ENCODE assay signal across 24 cellular contexts in genomic region chr5:95798545-95798944, GRCh38. TPM values are rescaled to one million over a fixed set of nuclear protein-coding genes. Genes with fewer than 3 reads are reported as not detected.
DNase-seq lines count a peak whose midpoint lies in the region; ATAC-seq, FAIRE-seq and TF ChIP-seq lines count a peak whose summit lies in the region.
"Had no signal": no experiment of that assay in that cellular context is flagged by ENCODE, and none has a peak within 500 bp of the region (broad histone marks: within the 10 kb centered on the region; RNA-seq: fewer than 3 reads in every experiment).

No MANE protein-coding gene starts in this region.

- no peaks in the 10 kb centered on the region for H3K9me3 ChIP-seq in cardiac muscle cell (ENCODE audit: low read depth)
- H3K9me3 ChIP-seq in right cardiac atrium (ENCODE audit: control insufficient read depth, low read length): no peaks in the 10 kb centered on the region
- no peaks in the 10 kb centered on the region for H3K9me3 ChIP-seq in IMR-90 (ENCODE audit: control insufficient read depth, insufficient read depth, low read length)
- H3K9me3 ChIP-seq in kidney (ENCODE audit: control insufficient read depth in 1 of 2, low read length in 2 of 2): no peaks in the 10 kb centered on the region
- H3K9me3 ChIP-seq: BE2C had no signal

- no peaks in the 10 kb centered on the region for H4K20me1 ChIP-seq in IMR-90 (ENCODE audit: insufficient read depth, low read length)
- H4K20me1 ChIP-seq: BLaER1 treated with 17β-estradiol and CSF1 and Interleukin-3, amounts not matched to agents 10 nM and 100 nM had no signal

- BruUV-seq in IMR-90 (replicated peaks; lab: Mats Ljungman, UMichigan): no TSS peak

- DNase-seq in cardiac muscle cell (ENCODE audit: low read depth in 1 of 2, low spot score in 1 of 2): no peak
- no peak for DNase-seq in right cardiac atrium
- no peak for DNase-seq in IMR-90
- no peak for DNase-seq in kidney
- no peak for DNase-seq in activated T-helper 1 cell treated with anti-CD3 and anti-CD28 coated beads, Interleukin-12 subunit alpha, Interleukin-12 subunit beta, Interleukin-2, Interleukin-4 antibody, amounts not matched to agents 30 ng/mL and 10 ng/mL and 1 ng/mL, durations not matched to agents 14 hours and 24 hours and 36 hours (ENCODE audit: low spot score)
- no peak for DNase-seq in T-helper 9 cell
- DNase-seq in HEK293T (ENCODE audit: extremely low spot score): no peak
- DNase-seq in D721Med (ENCODE audit: insufficient read length, low spot score): no peak
- DNase-seq: ACHN; BE2C; CD4-positive, alpha-beta T cell; CD8-positive, alpha-beta memory T cell; DMS53; DMS79 treated with DMSO at 0.1 percent for 48 hours; GF-D8; H9 had no signal

- dilution Hi-C loops in IMR-90 (cut with HindIII; ENCODE audit: low sequenced_read_pairs, unreplicated experiment): no loop called here

- 0 out of 2 replicates have a peak overlapping the region, but pooled peaks have one; percentile 43 for H3K18ac ChIP-seq in IMR-90 (ENCODE audit: low read depth, low read length)

- no peak overlapping the region for H3K27ac Mint-ChIP-seq in activated T-helper 1 cell treated with anti-CD3 and anti-CD28 coated beads, Interleukin-12 subunit alpha, Interleukin-12 subunit beta, Interleukin-2, Interleukin-4 antibody, amounts not matched to agents 30 ng/mL and 10 ng/mL and 1 ng/mL, durations not matched to agents 14 hours and 24 hours and 36 hours
- H3K27ac Mint-ChIP-seq: CD4-positive, alpha-beta T cell; GM23338; H9 had no signal

- no peak overlapping the region for H3K4ac ChIP-seq in IMR-90 (ENCODE audit: low read depth, low read length)

- H3K4me1 ChIP-seq in cardiac muscle cell (ENCODE audit: low read depth) (peaks cover 7% of the 10 kb centered on the region), right cardiac atrium (ENCODE audit: control insufficient read depth, insufficient read depth, low read length) (no peaks in the 10 kb centered on the region), IMR-90 (ENCODE audit: control insufficient read depth, insufficient read depth, low read length) (peaks cover 6% of the 10 kb centered on the region), kidney (ENCODE audit: control insufficient read depth in 1 of 2, insufficient read depth in 1 of 2, low read depth in 1 of 2, low read length in 2 of 2) (peaks cover 24 to 43% of the 10 kb centered on the region in 2 donors)

- no peak overlapping the region for H4K91ac ChIP-seq in IMR-90 (ENCODE audit: insufficient read depth, low read depth, low read length)

- POLR2A ChIA-PET in IMR-90 (lab: Charles Lee; ENCODE audit: unreplicated experiment): no interaction called here
- POLR2A ChIA-PET in HEK293T (lab: Yijun Ruan, JAX): no interaction called here

- CTCF ChIA-PET in IMR-90 (lab: Yijun Ruan, JAX): no interaction called here
- CTCF ChIA-PET in HEK293T (lab: Yijun Ruan, JAX): interaction anchor here (2.0 kb wide), 1 partner anchor 17 kb away, joined by 6 read pairs; no protein-coding TSS in a partner anchor

- no peak overlapping the region for H2AK9ac ChIP-seq in IMR-90 (replicated peaks; ENCODE audit: low read depth, low read length, poor library complexity)

- no peaks in the 10 kb centered on the region for H3K9me3 Mint-ChIP-seq in activated T-helper 1 cell treated with anti-CD3 and anti-CD28 coated beads, Interleukin-12 subunit alpha, Interleukin-12 subunit beta, Interleukin-2, Interleukin-4 antibody, amounts not matched to agents 30 ng/mL and 10 ng/mL and 1 ng/mL, durations not matched to agents 14 hours and 24 hours and 36 hours
- H3K9me3 Mint-ChIP-seq: CD14-positive monocyte; CD4-positive, alpha-beta T cell; CD8-positive, alpha-beta memory T cell; H9 had no signal

- FAIRE-seq in kidney (lab: Jason Lieb, UNC) (no peak), D721Med (lab: Jason Lieb, UNC) (no peak)
- FAIRE-seq: A204.1, GM12892 had no signal

- H3K4me1 Mint-ChIP-seq in activated T-helper 1 cell treated with anti-CD3 and anti-CD28 coated beads, Interleukin-12 subunit alpha, Interleukin-12 subunit beta, Interleukin-2, Interleukin-4 antibody, amounts not matched to agents 30 ng/mL and 10 ng/mL and 1 ng/mL, durations not matched to agents 14 hours and 24 hours and 36 hours (ENCODE audit: low read depth): peaks cover 11% of the 10 kb centered on the region
- H3K4me1 Mint-ChIP-seq: GM23338, H9 had no signal

- H3K36me3 Mint-ChIP-seq in activated T-helper 1 cell treated with anti-CD3 and anti-CD28 coated beads, Interleukin-12 subunit alpha, Interleukin-12 subunit beta, Interleukin-2, Interleukin-4 antibody, amounts not matched to agents 30 ng/mL and 10 ng/mL and 1 ng/mL, durations not matched to agents 14 hours and 24 hours and 36 hours (ENCODE audit: low read depth): peaks cover 12% of the 10 kb centered on the region

- no peak overlapping the region for H3K23ac ChIP-seq in IMR-90 (ENCODE audit: low read depth, low read length)

- no peak overlapping the region for H3K4me3 Mint-ChIP-seq in activated T-helper 1 cell treated with anti-CD3 and anti-CD28 coated beads, Interleukin-12 subunit alpha, Interleukin-12 subunit beta, Interleukin-2, Interleukin-4 antibody, amounts not matched to agents 30 ng/mL and 10 ng/mL and 1 ng/mL, durations not matched to agents 14 hours and 24 hours and 36 hours
- H3K4me3 Mint-ChIP-seq: CD14-positive monocyte; CD4-positive, alpha-beta T cell; CD8-positive, alpha-beta memory T cell; GM23338; H9 had no signal

- peak overlapping the region; percentile 73 for H3K27ac ChIP-seq in cardiac muscle cell
- no peak overlapping the region for H3K27ac ChIP-seq in right cardiac atrium (ENCODE audit: low read length)
- H3K27ac ChIP-seq in IMR-90 (ENCODE audit: insufficient read depth, low read length): no peak overlapping the region
- H3K27ac ChIP-seq in kidney (ENCODE audit: low read depth in 2 of 2, low read length in 2 of 2): peak overlapping the region; percentile 26 to 56
- H3K27ac ChIP-seq: 22Rv1; BLaER1 treated with 17β-estradiol and CSF1 and Interleukin-3, amounts not matched to agents 10 nM and 100 nM had no signal

- no peak overlapping the region for H3K4me2 ChIP-seq in IMR-90 (ENCODE audit: low read depth, low read length)
- H3K4me2 ChIP-seq: GM23338 had no signal

- H3K36me3 ChIP-seq in cardiac muscle cell (peaks cover 19% of the 10 kb centered on the region), IMR-90 (ENCODE audit: control insufficient read depth, insufficient read depth, low read length) (peaks cover 12% of the 10 kb centered on the region), kidney (ENCODE audit: control insufficient read depth in 1 of 2, insufficient read depth in 2 of 2, low read length in 2 of 2) (no peaks in the 10 kb centered on the region)

- no peak overlapping the region for H4K5ac ChIP-seq in IMR-90 (ENCODE audit: low read depth, low read length)

- H2AK5ac ChIP-seq in IMR-90 (ENCODE audit: low read depth, low read length): no peak overlapping the region

- TF ChIP-seq POLR2A in IMR-90 (IDR thresholded peaks at IDR 0.05; ENCODE audit: low read depth, low read length): no peak

- no peak for TF ChIP-seq CTCF in cardiac muscle cell (IDR thresholded peaks at IDR 0.05; ENCODE audit: low read depth, low read length)
- TF ChIP-seq CTCF in IMR-90 (conservative IDR thresholded peaks at IDR 0.05; ENCODE audit: low read depth, low read length): no peak
- TF ChIP-seq CTCF in kidney (IDR thresholded peaks at IDR 0.05; ENCODE audit: borderline replicate concordance, extremely low read depth, insufficient read depth): no peak
- TF ChIP-seq CTCF in D721Med (IDR thresholded peaks at IDR 0.05; ENCODE audit: insufficient read depth, missing control alignments): no peak

- H3K27me3 ChIP-seq in cardiac muscle cell: no peaks in the 10 kb centered on the region
- H3K27me3 ChIP-seq in right cardiac atrium (ENCODE audit: control insufficient read depth, insufficient read depth): no peaks in the 10 kb centered on the region
- H3K27me3 ChIP-seq in IMR-90 (ENCODE audit: control insufficient read depth, insufficient read depth, low read length): no peaks in the 10 kb centered on the region
- H3K27me3 ChIP-seq: BE2C; BLaER1 treated with 17β-estradiol and CSF1 and Interleukin-3, amounts not matched to agents 10 nM and 100 nM had no signal

- no peak overlapping the region for H3K56ac ChIP-seq in IMR-90 (ENCODE audit: extremely low read depth, insufficient read depth, low read length)

- no peak overlapping the region for H2BK15ac ChIP-seq in IMR-90 (ENCODE audit: low read depth, low read length)

- no peak overlapping the region for H4K8ac ChIP-seq in IMR-90 (ENCODE audit: low read depth in 2 of 2, low read length in 2 of 2)

- peaks cover 4 to 12% of the 10 kb centered on the region in 2 experiments; a peak in 3 of 4 replicates for H3K79me1 ChIP-seq in IMR-90 (ENCODE audit: low read depth in 1 of 2, low read length in 2 of 2)

- H3K27me3 Mint-ChIP-seq in activated T-helper 1 cell treated with anti-CD3 and anti-CD28 coated beads, Interleukin-12 subunit alpha, Interleukin-12 subunit beta, Interleukin-2, Interleukin-4 antibody, amounts not matched to agents 30 ng/mL and 10 ng/mL and 1 ng/mL, durations not matched to agents 14 hours and 24 hours and 36 hours (ENCODE audit: insufficient read depth): no peaks in the 10 kb centered on the region
- H3K27me3 Mint-ChIP-seq: CD4-positive, alpha-beta T cell had no signal

- in situ Hi-C loops in IMR-90 (cut with MboI; ENCODE audit: low sequenced_read_pairs): no loop called here

- H2BK5ac ChIP-seq in IMR-90 (ENCODE audit: low read depth, low read length, poor library complexity, severe bottlenecking): no peak overlapping the region

- intact Hi-C loops in right cardiac atrium (cut with DNase I): no loop called here
- intact Hi-C loops in IMR-90 (cut with micrococcal nuclease): no loop called here
- intact Hi-C loops in kidney (cut with DNase I): no loop called here
- intact Hi-C loops in activated T-helper 1 cell treated with anti-CD3 and anti-CD28 coated beads, Interleukin-12 subunit alpha, Interleukin-12 subunit beta, Interleukin-2, Interleukin-4 antibody, amounts not matched to agents 30 ng/mL and 10 ng/mL and 1 ng/mL, durations not matched to agents 14 hours and 24 hours and 36 hours (cut with micrococcal nuclease): no loop called here

- H3K14ac ChIP-seq in IMR-90 (replicated peaks; ENCODE audit: low read depth, low read length): no peak overlapping the region

- H3K9ac ChIP-seq in IMR-90 (ENCODE audit: low read depth, low read length) (no peak overlapping the region), kidney (ENCODE audit: low read length in 2 of 2) (no peak overlapping the region)
- H3K9ac ChIP-seq: BLaER1 treated with 17β-estradiol and CSF1 and Interleukin-3, amounts not matched to agents 10 nM and 100 nM had no signal

- no peak for TF ChIP-seq RAD21 in IMR-90 (IDR thresholded peaks at IDR 0.05; ENCODE audit: low read length)

- H2AFZ ChIP-seq in IMR-90 (replicated peaks; ENCODE audit: low read length, poor library complexity): no peak overlapping the region
- H2AFZ ChIP-seq: GM23338 had no signal

- ATAC-seq in right cardiac atrium (no peak), IMR-90 (ENCODE audit: low read depth) (no peak)
- ATAC-seq: GM23338, HCT116 had no signal

- peaks cover 8% of the 10 kb centered on the region for H3K9me1 ChIP-seq in IMR-90 (ENCODE audit: insufficient read depth, low read length)

- H3K4me3 ChIP-seq in cardiac muscle cell: no peak overlapping the region
- no peak overlapping the region for H3K4me3 ChIP-seq in right cardiac atrium (ENCODE audit: low read length)
- no peak overlapping the region for H3K4me3 ChIP-seq in IMR-90 (ENCODE audit: insufficient read depth, low read depth, low read length)
- no peak overlapping the region for H3K4me3 ChIP-seq in kidney (ENCODE audit: low read length in 2 of 2)
- H3K4me3 ChIP-seq: BLaER1 treated with 17β-estradiol and CSF1 and Interleukin-3, amounts not matched to agents 10 nM and 100 nM; GM23338 had no signal

- no peak overlapping the region for H2BK120ac ChIP-seq in IMR-90 (ENCODE audit: low read depth, low read length)

- H2BK20ac ChIP-seq in IMR-90 (ENCODE audit: low read depth, low read length): no peak overlapping the region

RNA-seq across cellular contexts. Expression of gene GLRX, which starts 24.0 kb away (rescaled TPM):
- total RNA-seq in cardiac muscle cell (15.7 and 23.9 TPM in 2 replicates), right cardiac atrium (10 to 100 TPM; 70.2 to 85.2 (median 79.4) TPM), IMR-90 (2012; rRNA removed) (142 and 145 TPM in 2 replicates), kidney (57.4 TPM)
- polyA plus RNA-seq in cardiac muscle cell (51.1 and 54.8 TPM in 2 replicates), right cardiac atrium (192 TPM), IMR-90 (2012; rRNA removed) (193 and 277 TPM in 2 replicates), kidney (ENCODE audit: insufficient read depth, low read depth, low replicate concordance) (324 TPM)
- polyA plus RNA-seq in IMR-90 (2012; cell fraction: cytosol; rRNA removed): 266 and 276 TPM in 2 replicates
- polyA plus RNA-seq in IMR-90 (2012; cell fraction: nucleus; rRNA removed; ENCODE audit: low replicate concordance): 92.8 and 245 TPM in 2 replicates
- 17.2 and 18.3 TPM in 2 replicates for total RNA-seq in activated T-helper 1 cell treated with anti-CD3 and anti-CD28 coated beads, Interleukin-12 subunit alpha, Interleukin-12 subunit beta, Interleukin-2, Interleukin-4 antibody, amounts not matched to agents 30 ng/mL and 10 ng/mL and 1 ng/mL, durations not matched to agents 14 hours and 24 hours and 36 hours
- total RNA-seq: G401 had no signal

Comparison
In these comparisons a context has a peak if more than half of its experiments do, and no peak if none do; other contexts are left out.
1. H3K27ac ChIP-seq: peak in cardiac muscle cell (single experiment) and kidney (2 of 2); none in right cardiac atrium (single experiment) and IMR-90 (single experiment).